ENCODE assay signal across 1 cellular context in genomic region chr6:144284753-144285547, GRCh38.
TF ChIP-seq lines count a peak whose summit lies in the region.

Gene UTRN, plus strand, starts transcription at chr6:144285335. Its CDS starts 6,494 bp downstream, at chr6:144291829.

TF ChIP-seq in H1, 55 proteins besides CTCF, POLR2A, EP300 and RAD21 (continued from another document):
- TF ChIP-seq NANOG (IDR thresholded peaks at IDR 0.05; ENCODE audit: insufficient read depth, low read depth, low read length, poor library complexity, severe bottlenecking) (no peak), TBP (IDR thresholded peaks at IDR 0.05; ENCODE audit: low read depth, low read length) (peak; percentile 77), SIX5 (IDR thresholded peaks at IDR 0.05; ENCODE audit: low read depth, low read length) (no peak), KDM4A (IDR thresholded peaks at IDR 0.05; ENCODE audit: low read depth, low read length, severe bottlenecking) (peak; percentile 30), SP2 (IDR thresholded peaks at IDR 0.05; ENCODE audit: low read length) (no peak), CHD2 (IDR thresholded peaks at IDR 0.05; ENCODE audit: low read length) (no peak), EGR1 (IDR thresholded peaks at IDR 0.05; ENCODE audit: borderline replicate concordance, low read depth, low read length) (0 out of 2 replicates have a peak, but pooled peaks have one; percentile 7), JUN (IDR thresholded peaks at IDR 0.05; ENCODE audit: low read depth, low read length) (no peak), TCF12 (IDR thresholded peaks at IDR 0.05; ENCODE audit: low read depth, low read length) (no peak), SUZ12 (IDR thresholded peaks at IDR 0.05; ENCODE audit: low read length) (no peak), SRF (IDR thresholded peaks at IDR 0.05; ENCODE audit: low read depth, low read length) (no peak), USF2 (IDR thresholded peaks at IDR 0.05; ENCODE audit: low read length) (peak; percentile 76), ASH2L (IDR thresholded peaks at IDR 0.05; ENCODE audit: low read length) (peak; percentile 90), PHF8 (conservative IDR thresholded peaks at IDR 0.05; ENCODE audit: low read depth, low read length) (peak; percentile 86), JUND (IDR thresholded peaks at IDR 0.05; ENCODE audit: low read length) (no peak), EZH2 (IDR thresholded peaks at IDR 0.05; ENCODE audit: low read depth, low read length, severe bottlenecking) (no peak), RBBP5 (IDR thresholded peaks at IDR 0.05; ENCODE audit: borderline replicate concordance, low read depth, low read length) (peak; percentile 95; the same call in 1 of the 2 replicates), SP1 (IDR thresholded peaks at IDR 0.05; ENCODE audit: low read depth, low read length) (no peak), TAF7 (optimal IDR thresholded peaks at IDR 0.05; ENCODE audit: borderline replicate concordance, low read depth, low read length) (peak; percentile 73), HDAC2 (IDR thresholded peaks at IDR 0.05; ENCODE audit: borderline replicate concordance in 1 of 2, low read depth in 2 of 2, low read length in 2 of 2) (no peak), RFX5 (IDR thresholded peaks at IDR 0.05; ENCODE audit: borderline replicate concordance, low read depth, low read length) (no peak), GABPA (IDR thresholded peaks at IDR 0.05; ENCODE audit: borderline replicate concordance, insufficient read depth, low read length) (no peak), FOSL1 (IDR thresholded peaks at IDR 0.05; ENCODE audit: insufficient read depth, low read depth, low read length) (no peak), POLR2AphosphoS5 (IDR thresholded peaks at IDR 0.05; ENCODE audit: low read depth, low read length) (peak; percentile 22), TEAD4 (IDR thresholded peaks at IDR 0.05; ENCODE audit: low read depth, low read length) (no peak), BRCA1 (IDR thresholded peaks at IDR 0.05; ENCODE audit: low read depth, low read length) (no peak), MAFK (IDR thresholded peaks at IDR 0.05; ENCODE audit: low read depth, low read length) (no peak), CHD7 (IDR thresholded peaks at IDR 0.05; ENCODE audit: insufficient replicate concordance, low read length) (no peak), RXRA (IDR thresholded peaks at IDR 0.05; ENCODE audit: insufficient read depth, low read depth, low read length) (no peak), GTF2F1 (IDR thresholded peaks at IDR 0.05; ENCODE audit: borderline replicate concordance, low read depth, low read length) (no peak), CTBP2 (IDR thresholded peaks at IDR 0.05; ENCODE audit: borderline replicate concordance, insufficient read depth, insufficient read length, low read length) (no peak), SP4 (IDR thresholded peaks at IDR 0.05; ENCODE audit: low read length) (peak; percentile 18; the same call in 1 of the 2 replicates), BCL11A (IDR thresholded peaks at IDR 0.05; ENCODE audit: low read depth in 2 of 2, low read length in 2 of 2) (no peak), KDM5A (IDR thresholded peaks at IDR 0.05; ENCODE audit: low read length) (no peak), SIN3A (conservative IDR thresholded peaks at IDR 0.05 in 1 of 2, IDR thresholded peaks at IDR 0.05 in 1 of 2; ENCODE audit: low read depth in 1 of 2, low read length in 2 of 2) (peak; percentile 4 to 80; a peak in 3 of 4 replicates), TAF1 (IDR thresholded peaks at IDR 0.05; ENCODE audit: low read depth, low read length) (peak; percentile 71), MAX (IDR thresholded peaks at IDR 0.05) (peak; percentile 25; the same call in 1 of the 2 replicates), NRF1 (IDR thresholded peaks at IDR 0.05; ENCODE audit: low read depth, low read length) (no peak), CREB1 (IDR thresholded peaks at IDR 0.05) (peak; percentile 72), CHD1 (IDR thresholded peaks at IDR 0.05; ENCODE audit: low read depth, low read length) (no peak)
- TF ChIP-seq, protein P1, sequence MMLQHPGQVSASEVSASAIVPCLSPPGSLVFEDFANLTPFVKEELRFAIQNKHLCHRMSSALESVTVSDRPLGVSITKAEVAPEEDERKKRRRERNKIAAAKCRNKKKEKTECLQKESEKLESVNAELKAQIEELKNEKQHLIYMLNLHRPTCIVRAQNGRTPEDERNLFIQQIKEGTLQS (IDR thresholded peaks at IDR 0.05; ENCODE audit: insufficient read depth, low read depth, low read length): no peak
- TF ChIP-seq, protein P2, sequence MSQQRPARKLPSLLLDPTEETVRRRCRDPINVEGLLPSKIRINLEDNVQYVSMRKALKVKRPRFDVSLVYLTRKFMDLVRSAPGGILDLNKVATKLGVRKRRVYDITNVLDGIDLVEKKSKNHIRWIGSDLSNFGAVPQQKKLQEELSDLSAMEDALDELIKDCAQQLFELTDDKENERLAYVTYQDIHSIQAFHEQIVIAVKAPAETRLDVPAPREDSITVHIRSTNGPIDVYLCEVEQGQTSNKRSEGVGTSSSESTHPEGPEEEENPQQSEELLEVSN (IDR thresholded peaks at IDR 0.05): peak; percentile 40; the same call in 1 of the 2 replicates
TF ChIP-seq in H1: peak in this region for 15.
